Comparison of ENCODE assay signal across 8 cellular contexts in the genomic region with DNA sequence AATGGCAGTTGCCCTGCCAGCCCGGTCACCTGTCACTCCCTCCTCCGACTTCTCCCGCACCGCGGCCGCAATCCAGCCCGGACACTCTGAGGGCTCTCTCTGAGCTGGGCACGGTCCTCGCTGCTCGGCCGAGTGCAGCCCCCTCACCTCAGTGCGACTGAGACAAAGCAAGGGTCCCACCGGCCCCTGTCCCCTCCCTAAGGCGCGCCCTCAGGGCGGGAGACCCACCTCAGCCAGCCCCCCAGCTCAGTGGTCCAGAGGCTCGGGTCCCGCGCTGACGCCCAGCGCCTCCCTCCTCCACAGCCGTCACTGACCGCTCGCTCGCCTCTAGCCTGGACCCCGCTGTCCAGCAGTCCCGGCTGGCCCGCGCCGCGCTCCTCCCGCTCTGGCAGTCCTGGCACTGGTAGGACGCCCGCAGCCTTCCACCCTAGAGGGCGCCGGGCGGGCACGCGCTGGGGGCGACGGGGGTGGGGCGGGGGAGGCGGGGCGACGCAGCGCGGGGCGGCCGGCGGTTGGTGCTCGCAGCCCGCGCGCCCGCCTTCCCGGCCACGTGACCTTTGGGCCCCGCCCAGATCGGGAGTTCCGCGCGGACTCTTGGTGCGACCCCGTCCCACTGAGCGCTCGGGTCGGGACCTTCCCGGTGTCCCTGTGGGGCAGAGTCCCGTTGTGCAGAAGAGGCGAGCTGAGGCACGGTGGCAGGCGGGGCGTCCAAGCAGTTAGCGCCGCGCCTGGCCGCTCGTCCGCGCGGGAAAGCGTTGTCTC. TPM values are rescaled to one million over a fixed set of nuclear protein-coding genes. Genes with fewer than 3 reads are reported as not detected.
DNase-seq lines count a peak whose midpoint lies in the region; ATAC-seq lines count a peak whose summit lies in the region.

No MANE protein-coding gene starts in this region.

- H3K36me3 Mint-ChIP-seq in activated CD8-positive, alpha-beta T cell treated with anti-CD3 and anti-CD28 coated beads, Interleukin-2, amount 10 ng/mL, durations not matched to agents 7 days and 5 days (ENCODE audit: low read depth) = no peaks in the 10 kb centered on the region

- H3K9me3 Mint-ChIP-seq in activated CD8-positive, alpha-beta T cell treated with anti-CD3 and anti-CD28 coated beads, Interleukin-2, amount 10 ng/mL, durations not matched to agents 7 days and 5 days (ENCODE audit: insufficient read depth) = no peaks in the 10 kb centered on the region

- DNase-seq in AG20443 (ENCODE audit: low spot score) = peak; percentile 96
- peak; percentile 36 for DNase-seq in NCI-H774 (lab: John Stamatoyannopoulos, UW)
- DNase-seq in activated CD8-positive, alpha-beta T cell treated with anti-CD3 and anti-CD28 coated beads, Interleukin-2, amount 10 ng/mL, durations not matched to agents 7 days and 5 days = peak; percentile 83
- DNase-seq in effector CD8-positive, alpha-beta T cell (lab: John Stamatoyannopoulos, UW) = peak; percentile 81
- DNase-seq in medulla oblongata (ENCODE audit: extremely low spot score) = peak; percentile 87
- peak; percentile 45 to 82 (median 55) for DNase-seq in stimulated activated CD4-positive, alpha-beta T cell treated with anti-CD3 and anti-CD28 coated beads, TNF-alpha, amount 100 ng/mL, for 48 hours (ENCODE audit: low read depth in 3 of 3)

- peak overlapping the region; percentile 87 for H3K4me3 Mint-ChIP-seq in activated CD8-positive, alpha-beta T cell treated with anti-CD3 and anti-CD28 coated beads, Interleukin-2, amount 10 ng/mL, durations not matched to agents 7 days and 5 days

- CTCF ChIA-PET in activated CD8-positive, alpha-beta T cell treated with anti-CD3 and anti-CD28 coated beads, Interleukin-2, amount 10 ng/mL, durations not matched to agents 7 days and 5 days (lab: Charles Lee) = interaction anchor here (1.1 to 7.3 kb wide), 4 partner anchors 19 to 761 kb away, joined by 3 to 39 read pairs (median 5); no protein-coding TSS in a partner anchor

- H3K27me3 Mint-ChIP-seq in activated CD8-positive, alpha-beta T cell treated with anti-CD3 and anti-CD28 coated beads, Interleukin-2, amount 10 ng/mL, durations not matched to agents 7 days and 5 days (ENCODE audit: low read depth) = peaks cover 20% of the 10 kb centered on the region

- H3K27ac Mint-ChIP-seq in activated CD8-positive, alpha-beta T cell treated with anti-CD3 and anti-CD28 coated beads, Interleukin-2, amount 10 ng/mL, durations not matched to agents 7 days and 5 days = peak overlapping the region; percentile 67

- H3K4me1 Mint-ChIP-seq in activated CD8-positive, alpha-beta T cell treated with anti-CD3 and anti-CD28 coated beads, Interleukin-2, amount 10 ng/mL, durations not matched to agents 7 days and 5 days (ENCODE audit: low read depth) = peaks cover 15% of the 10 kb centered on the region

- POLR2A ChIA-PET in activated CD8-positive, alpha-beta T cell treated with anti-CD3 and anti-CD28 coated beads, Interleukin-2, amount 10 ng/mL, durations not matched to agents 7 days and 5 days (lab: Charles Lee) = interaction anchor here (1.0 to 1.5 kb wide), 2 partner anchors 104 to 246 kb away, joined by 3 read pairs; a partner anchor contains a TSS

- ATAC-seq in GM19043 (IDR thresholded peaks at IDR 0.05; ENCODE audit: low read depth, unreplicated experiment) (peak; percentile 75), HG03457 (IDR thresholded peaks at IDR 0.05; ENCODE audit: unreplicated experiment) (peak; percentile 58)
- peak; percentile 93 for ATAC-seq in activated CD8-positive, alpha-beta T cell treated with anti-CD3 and anti-CD28 coated beads, Interleukin-2, amount 10 ng/mL, durations not matched to agents 7 days and 5 days

RNA-seq across cellular contexts. Expression of a gene that starts 7.9 kb away (rescaled TPM):
- total RNA-seq in activated CD8-positive, alpha-beta T cell treated with anti-CD3 and anti-CD28 coated beads, Interleukin-2, amount 10 ng/mL, durations not matched to agents 7 days and 5 days = 10 to 100 TPM; 40.1 to 42.2 TPM

RNA-seq across cellular contexts. Expression of a gene that starts 43.5 kb away (rescaled TPM):
- total RNA-seq in activated CD8-positive, alpha-beta T cell treated with anti-CD3 and anti-CD28 coated beads, Interleukin-2, amount 10 ng/mL, durations not matched to agents 7 days and 5 days = 1 to 10 TPM in 1 of 2 experiments, under 1 TPM in 1; 0.37 to 1.0 TPM

Comparison
In these comparisons a context has a peak if more than half of its experiments do, and no peak if none do; other contexts are left out.
1. Peak in every context shown above with its lines: DNase-seq and ATAC-seq.
2. DNase-seq: peak in every context shown above with its lines; median percentile 96 in AG20443; 87 in medulla oblongata; 83 in activated CD8-positive, alpha-beta T cell treated with anti-CD3 and anti-CD28 coated beads, Interleukin-2, amount 10 ng/mL, durations not matched to agents 7 days and 5 days; 81 in effector CD8-positive, alpha-beta T cell; 55 in stimulated activated CD4-positive, alpha-beta T cell treated with anti-CD3 and anti-CD28 coated beads, TNF-alpha, amount 100 ng/mL, for 48 hours; 36 in NCI-H774.